ENCODE assay signal across 26 cellular contexts in genomic region chr1:27318137-27318536, GRCh38. TPM values are rescaled to one million over a fixed set of nuclear protein-coding genes. Genes with fewer than 3 reads are reported as not detected.
DNase-seq lines count a peak whose midpoint lies in the region; ATAC-seq and TF ChIP-seq lines count a peak whose summit lies in the region.
"Had no signal": no experiment of that assay in that cellular context is flagged by ENCODE, and none has a peak within 500 bp of the region (broad histone marks: within the 10 kb centered on the region; RNA-seq: fewer than 3 reads in every experiment).

No MANE protein-coding gene starts in this region.

- peaks cover 10% of the 10 kb centered on the region for H3K79me2 ChIP-seq in fibroblast of lung (ENCODE audit: control insufficient read depth, insufficient read depth, low read length)

- no peak overlapping the region for H2BK120ac ChIP-seq in neuronal stem cell (ENCODE audit: low read depth, low read length)

- no peak overlapping the region for H2BK12ac ChIP-seq in neuronal stem cell (ENCODE audit: low read length)

- no peaks in the 10 kb centered on the region for H4K20me1 ChIP-seq in fibroblast of lung (ENCODE audit: control insufficient read depth, extremely low read depth, insufficient read depth, low read length)

- peak overlapping the region; percentile 68 for H3K4me2 ChIP-seq in fibroblast of lung (ENCODE audit: extremely low read depth, insufficient read depth, low read length)
- H3K4me2 ChIP-seq in neuronal stem cell (ENCODE audit: insufficient read depth, low read length, poor library complexity, severe bottlenecking): no peak overlapping the region

- no peak for TF ChIP-seq CTCF in fibroblast of lung (conservative IDR thresholded peaks at IDR 0.05 in 1 of 2, IDR thresholded peaks at IDR 0.05 in 1 of 2; ENCODE audit: low read depth in 1 of 2, low read length in 2 of 2)

- H3K79me1 ChIP-seq in neuronal stem cell (ENCODE audit: low read depth, low read length): peaks cover 7% of the 10 kb centered on the region

- H2BK5ac ChIP-seq in neuronal stem cell (ENCODE audit: low read length): no peak overlapping the region

- H2AFZ ChIP-seq in fibroblast of lung (ENCODE audit: low read length) (peak overlapping the region; percentile 86), neuronal stem cell (ENCODE audit: low read length) (peak overlapping the region; percentile 80)

- no CpG with 5 or more reads among the region's 4 CpGs for WGBS in neuronal stem cell (ENCODE audit: extremely low coverage in 2 of 2, insufficient read length in 2 of 2, insufficient replicate concordance in 1 of 2), 2 donors

- H3K14ac ChIP-seq in neuronal stem cell (ENCODE audit: low read length): no peak overlapping the region

- DNase-seq in NCI-H524 (lab: John Stamatoyannopoulos, UW): peak; percentile 37 to 60
- DNase-seq in NCI-H524 treated with DMSO at 0.1 percent for 48 hours (lab: John Stamatoyannopoulos, UW): no peak
- DNase-seq in NCI-H82 treated with DMSO at 0.1 percent for 48 hours (lab: John Stamatoyannopoulos, UW; ENCODE audit: unreplicated experiment): peak; percentile 70
- no peak for DNase-seq in fibroblast of lung (ENCODE audit: low read depth in 2 of 2)
- no peak for DNase-seq in neuronal stem cell (ENCODE audit: low spot score)
- no peak for DNase-seq in stimulated activated CD4-positive, alpha-beta T cell treated with anti-CD3 and anti-CD28 coated beads, Interleukin-1b, Interleukin-23, amount 100 ng/mL, for 48 hours
- DNase-seq: 8988T; activated CD4-positive, alpha-beta T cell treated with anti-CD3 and anti-CD28 coated beads, Interleukin-2, amount 50 U/mL, for 4 hours; activated CD8-positive, alpha-beta memory T cell treated with anti-CD3 and anti-CD28 coated beads, Interleukin-2, amount 50 U/mL, for 48 hours; activated effector memory CD4-positive, alpha-beta T cell treated with anti-CD3 and anti-CD28 coated beads, Interleukin-2, amount 50 U/mL, for 16 hours; central memory CD4-positive, alpha-beta T cell; erythroblast; MG63; NCI-H1436; NCI-H774; SJCRH30; stimulated activated CD4-positive, alpha-beta T cell treated with anti-CD3 and anti-CD28 coated beads, Interleukin-12 subunit alpha, Interleukin-12 subunit beta, amount 100 ng/mL, for 4 hours; stimulated activated CD8-positive, alpha-beta memory T cell treated with anti-CD3 and anti-CD28 coated beads, Interleukin-4, amount 100 ng/mL, for 48 hours; T-helper 17 cell had no signal

- H4K91ac ChIP-seq in neuronal stem cell (ENCODE audit: low read depth, low read length, poor library complexity): no peak overlapping the region

- H3K9ac ChIP-seq in fibroblast of lung (ENCODE audit: insufficient read depth, low read length) (no peak overlapping the region), neuronal stem cell (ENCODE audit: low read depth, low read length, poor library complexity) (no peak overlapping the region)

- H3K27ac ChIP-seq in fibroblast of lung (ENCODE audit: insufficient read depth, low read length): no peak overlapping the region
- H3K27ac ChIP-seq in neuronal stem cell (replicated peaks; ENCODE audit: low read length): no peak overlapping the region
- H3K27ac ChIP-seq: neutrophil, SJCRH30, vagina, VCaP had no signal

- H3K27me3 ChIP-seq in fibroblast of lung (ENCODE audit: control insufficient read depth, insufficient read depth, low read length) (no peaks in the 10 kb centered on the region), neuronal stem cell (ENCODE audit: control insufficient read depth in 3 of 3, insufficient read depth in 3 of 3, low read depth in 1 of 3, low read length in 3 of 3) (no peaks in the 10 kb centered on the region)
- H3K27me3 ChIP-seq: MG63, vagina had no signal

- H4K8ac ChIP-seq in neuronal stem cell (ENCODE audit: low read depth, low read length): no peak overlapping the region

- H3K9me3 ChIP-seq in fibroblast of lung (ENCODE audit: control insufficient read depth, insufficient read depth, low read depth, low read length) (no peaks in the 10 kb centered on the region), neuronal stem cell (replicated peaks in 1 of 2; ENCODE audit: control insufficient read depth in 2 of 2, insufficient read depth in 1 of 2, low read depth in 1 of 2, low read length in 2 of 2) (no peaks in the 10 kb centered on the region)
- H3K9me3 ChIP-seq: Caco-2, MG63, neutrophil, SJCRH30, vagina had no signal

- no peak for ATAC-seq in HG03460 (IDR thresholded peaks at IDR 0.05; ENCODE audit: unreplicated experiment)
- no peak for ATAC-seq in HG03457 (IDR thresholded peaks at IDR 0.05; ENCODE audit: unreplicated experiment)
- ATAC-seq: T-helper 17 cell had no signal

- H2AK5ac ChIP-seq in neuronal stem cell (ENCODE audit: low read depth, low read length): no peak overlapping the region

- no peak overlapping the region for H2BK15ac ChIP-seq in neuronal stem cell (ENCODE audit: low read length)

- H3K36me3 ChIP-seq in fibroblast of lung (ENCODE audit: control insufficient read depth, insufficient read depth, low read length): no peaks in the 10 kb centered on the region
- H3K36me3 ChIP-seq in neuronal stem cell (replicated peaks in 1 of 2; ENCODE audit: control insufficient read depth in 2 of 2, insufficient read depth in 2 of 2, low read length in 2 of 2): no peaks in the 10 kb centered on the region
- H3K36me3 ChIP-seq: neutrophil, SJCRH30, vagina had no signal

- no peak overlapping the region for H3K4ac ChIP-seq in neuronal stem cell (ENCODE audit: low read length)

- H3K4me3 ChIP-seq in fibroblast of lung (replicated peaks in 1 of 4; ENCODE audit: control extremely low read depth in 1 of 4, insufficient read depth in 1 of 4, low read depth in 3 of 4, low read length in 4 of 4): no peak overlapping the region
- peak overlapping the region in 1 of 2 donors; percentile 9 for H3K4me3 ChIP-seq in neuronal stem cell (ENCODE audit: low read length in 2 of 2)
- H3K4me3 ChIP-seq: MG63, SJCRH30, vagina had no signal

- no peak overlapping the region for H3K23ac ChIP-seq in neuronal stem cell (ENCODE audit: low read depth, low read length, poor library complexity)

- no peak overlapping the region for H3K18ac ChIP-seq in neuronal stem cell (ENCODE audit: low read length)

- H3K4me1 ChIP-seq in fibroblast of lung (ENCODE audit: control insufficient read depth, extremely low read depth, insufficient read depth, low read length) (peaks cover 8% of the 10 kb centered on the region), neuronal stem cell (ENCODE audit: control insufficient read depth in 2 of 2, insufficient read depth in 1 of 2, low read depth in 1 of 2, low read length in 2 of 2) (peaks cover 6 to 12% of the 10 kb centered on the region in 2 donors)
- H3K4me1 ChIP-seq: Caco-2, SJCRH30 had no signal

RNA-seq across cellular contexts. Expression of gene TMEM222, which starts 3.8 kb away (rescaled TPM):
- 16.2 and 21.6 TPM in 2 replicates for total RNA-seq in fibroblast of lung
- 37.1 and 39.9 TPM in 2 replicates for polyA plus RNA-seq in fibroblast of lung
- polyA plus RNA-seq in fibroblast of lung (2012): 44.4 and 49.0 TPM in 2 replicates
- 88.2 and 99.9 TPM in 2 replicates for polyA minus RNA-seq in fibroblast of lung (ENCODE audit: low replicate concordance)
- polyA plus RNA-seq in neuronal stem cell (2013, experiment 1 of 2): 23.9 TPM
- polyA plus RNA-seq in neuronal stem cell (2013, experiment 2 of 2): 22.3 TPM

RNA-seq across cellular contexts. Expression of gene SYTL1, which starts 23.7 kb away (rescaled TPM):
- total RNA-seq in fibroblast of lung: under 0.01 and 0.17 TPM in 2 replicates
- 0.02 and 0.03 TPM in 2 replicates for polyA plus RNA-seq in fibroblast of lung
- polyA plus RNA-seq in fibroblast of lung (2012): 0.12 and 0.15 TPM in 2 replicates
- polyA minus RNA-seq in fibroblast of lung (ENCODE audit: low replicate concordance): 2.4 TPM in 1 of 2 replicates, not detected in the other
- 8.5 TPM for polyA plus RNA-seq in neuronal stem cell (2013, experiment 1 of 2)
- 8.0 TPM for polyA plus RNA-seq in neuronal stem cell (2013, experiment 2 of 2)
- total RNA-seq: frontal cortex had no signal

RNA-seq across cellular contexts. Expression of gene MAP3K6, which starts 48.6 kb away (rescaled TPM):
- total RNA-seq in fibroblast of lung: 8.3 and 12.1 TPM in 2 replicates
- polyA plus RNA-seq in fibroblast of lung: 9.0 and 11.5 TPM in 2 replicates
- polyA plus RNA-seq in fibroblast of lung (2012): 25.2 and 36.2 TPM in 2 replicates
- 31.1 and 43.4 TPM in 2 replicates for polyA minus RNA-seq in fibroblast of lung (ENCODE audit: low replicate concordance)
- polyA plus RNA-seq in neuronal stem cell (2013, experiment 1 of 2): 8.4 TPM
- polyA plus RNA-seq in neuronal stem cell (2013, experiment 2 of 2): 8.3 TPM

RNA-seq across cellular contexts. Expression of gene FCN3, which starts 56.5 kb away (rescaled TPM):
- not detected in 2 replicates for total RNA-seq in fibroblast of lung
- not detected in 2 replicates for polyA plus RNA-seq in fibroblast of lung
- 0.22 TPM in 1 of 2 replicates, not detected in the other for polyA plus RNA-seq in fibroblast of lung (2012)
- polyA minus RNA-seq in fibroblast of lung (ENCODE audit: low replicate concordance): not detected in 2 replicates
- not detected for polyA plus RNA-seq in neuronal stem cell (2013, experiment 1 of 2)
- not detected for polyA plus RNA-seq in neuronal stem cell (2013, experiment 2 of 2)
- total RNA-seq: Caco-2, frontal cortex, SJCRH30, T-helper 17 cell had no signal

Comparison
In these comparisons a context has a peak if more than half of its experiments do, and no peak if none do; other contexts are left out.
1. DNase-seq: peak in NCI-H524 (2 of 2) and NCI-H82 treated with DMSO at 0.1 percent for 48 hours (single experiment); none in NCI-H524 treated with DMSO at 0.1 percent for 48 hours (single experiment), fibroblast of lung (0 of 2), neuronal stem cell (single experiment) and stimulated activated CD4-positive, alpha-beta T cell treated with anti-CD3 and anti-CD28 coated beads, Interleukin-1b, Interleukin-23, amount 100 ng/mL, for 48 hours (single experiment).